In genomic region chr17:82737981-82738877, GRCh38 we compare ENCODE assay signal across 1 cellular context.
A peak's percentile ranks its signal among the peaks of the same experiment; 100 is the strongest.
TF ChIP-seq lines count a peak whose summit lies in the region.

No MANE protein-coding gene starts in this region.

TF ChIP-seq in HepG2, 621 proteins besides CTCF, POLR2A, EP300 and RAD21 (continued from another document and continues in another):
- TF ChIP-seq ATF5 (CRISPR knock-in tag; IDR thresholded peaks at IDR 0.05; ENCODE audit: low read depth) (peak; percentile 99), ZNF326 (CRISPR knock-in tag; IDR thresholded peaks at IDR 0.05; ENCODE audit: borderline replicate concordance) (no peak), CREBL2 (CRISPR knock-in tag; IDR thresholded peaks at IDR 0.05; ENCODE audit: borderline replicate concordance) (peak; percentile 81; the same call in 1 of the 2 replicates), XBP1 (CRISPR knock-in tag; IDR thresholded peaks at IDR 0.05) (peak; percentile 96), KLF15 (CRISPR knock-in tag; IDR thresholded peaks at IDR 0.05; ENCODE audit: borderline replicate concordance) (peak; percentile 99), MTA3 (CRISPR knock-in tag; IDR thresholded peaks at IDR 0.05) (no peak), NFYC (CRISPR knock-in tag; IDR thresholded peaks at IDR 0.05) (peak; percentile 73), EHMT2 (IDR thresholded peaks at IDR 0.05; ENCODE audit: borderline replicate concordance, low read depth, low read length) (no peak), ARNT (IDR thresholded peaks at IDR 0.05) (no peak), ZNF687 (CRISPR knock-in tag; IDR thresholded peaks at IDR 0.05) (peak; percentile 100), HNF4A (CRISPR knock-in tag; IDR thresholded peaks at IDR 0.05) (peak; percentile 94), MED8 (CRISPR knock-in tag; IDR thresholded peaks at IDR 0.05; ENCODE audit: insufficient replicate concordance) (peak; percentile 73), ZNF44 (CRISPR knock-in tag; IDR thresholded peaks at IDR 0.05) (peak; percentile 95; the same call in 1 of the 2 replicates), RFX1 (IDR thresholded peaks at IDR 0.05) (no peak), HDAC1 (CRISPR knock-in tag; IDR thresholded peaks at IDR 0.05) (peak; percentile 100), ZNF609 (CRISPR knock-in tag; IDR thresholded peaks at IDR 0.05; ENCODE audit: borderline replicate concordance) (peak; percentile 97), MED1 (CRISPR knock-in tag; IDR thresholded peaks at IDR 0.05) (peak; percentile 97), PHF21A (CRISPR knock-in tag; IDR thresholded peaks at IDR 0.05) (peak; percentile 99), ADNP (CRISPR knock-in tag; IDR thresholded peaks at IDR 0.05) (peak; percentile 62; the same call in 1 of the 2 replicates), NR1H2 (CRISPR knock-in tag; IDR thresholded peaks at IDR 0.05; ENCODE audit: borderline replicate concordance, low read depth) (peak; percentile 91), RBM22 (optimal IDR thresholded peaks at IDR 0.05; ENCODE audit: low read length) (no peak), ZNF276 (CRISPR knock-in tag; IDR thresholded peaks at IDR 0.05; ENCODE audit: low read depth) (peak; percentile 99), ZNF550 (CRISPR knock-in tag; IDR thresholded peaks at IDR 0.05; ENCODE audit: borderline replicate concordance) (peak; percentile 29; the same call in 1 of the 2 replicates), CEBPG (CRISPR knock-in tag; IDR thresholded peaks at IDR 0.05) (peak; percentile 71), ZNF737 (CRISPR knock-in tag; IDR thresholded peaks at IDR 0.05; ENCODE audit: borderline replicate concordance) (peak; percentile 93; the same call in 1 of the 2 replicates), CC2D1A (CRISPR knock-in tag; IDR thresholded peaks at IDR 0.05) (no peak), FOXA1 (IDR thresholded peaks at IDR 0.05) (peak; percentile 87), FOXA1 (CRISPR knock-in tag; IDR thresholded peaks at IDR 0.05) (peak; percentile 100), KLF16 (CRISPR knock-in tag; IDR thresholded peaks at IDR 0.05) (peak; percentile 99 to 100), UBTF (CRISPR knock-in tag; IDR thresholded peaks at IDR 0.05) (peak; percentile 99), ZNF775 (CRISPR knock-in tag; IDR thresholded peaks at IDR 0.05; ENCODE audit: borderline replicate concordance) (peak; percentile 96; the same call in 1 of the 2 replicates), ZC3H4 (CRISPR knock-in tag; IDR thresholded peaks at IDR 0.05; ENCODE audit: borderline replicate concordance) (peak; percentile 66; the same call in 1 of the 2 replicates), ZNF362 (CRISPR knock-in tag; IDR thresholded peaks at IDR 0.05; ENCODE audit: borderline replicate concordance) (peak; percentile 83; the same call in 1 of the 2 replicates), SNAPC4 (CRISPR knock-in tag; IDR thresholded peaks at IDR 0.05) (peak; percentile 97), ZNF614 (CRISPR knock-in tag; IDR thresholded peaks at IDR 0.05; ENCODE audit: borderline replicate concordance) (peak; percentile 100), ZNF720 (CRISPR knock-in tag; IDR thresholded peaks at IDR 0.05) (peak; percentile 72; the same call in 1 of the 2 replicates), SMYD3 (CRISPR knock-in tag; IDR thresholded peaks at IDR 0.05) (peak; percentile 97; the same call in 1 of the 2 replicates), ZMYM4 (CRISPR knock-in tag; IDR thresholded peaks at IDR 0.05) (peak; percentile 99), NAIF1 (CRISPR knock-in tag; IDR thresholded peaks at IDR 0.05; ENCODE audit: borderline replicate concordance) (peak; percentile 93), PLSCR1 (CRISPR knock-in tag; IDR thresholded peaks at IDR 0.05; ENCODE audit: borderline replicate concordance) (peak; percentile 73; the same call in 1 of the 2 replicates), DR1 (CRISPR knock-in tag; IDR thresholded peaks at IDR 0.05) (peak; percentile 92), ATF1 (CRISPR knock-in tag; IDR thresholded peaks at IDR 0.05) (no peak)
